27 cellular contexts compared by ENCODE assay signal in genomic region chr3:17846466-17846865, GRCh38.
DNase-seq lines count a peak whose midpoint lies in the region; ATAC-seq, FAIRE-seq and TF ChIP-seq lines count a peak whose summit lies in the region.
"Had no signal": no experiment of that assay in that cellular context is flagged by ENCODE, and none has a peak within 500 bp of the region (broad histone marks: within the 10 kb centered on the region; RNA-seq: fewer than 3 reads in every experiment).

No MANE protein-coding gene starts in this region.

- H3K9me3 Mint-ChIP-seq in activated naive CD4-positive, alpha-beta T cell treated with anti-CD3 and anti-CD28 coated beads, Interleukin-2, amount 50 U/mL, for 72 hours, result no peaks in the 10 kb centered on the region
- H3K9me3 Mint-ChIP-seq: brain; stimulated activated memory B cell treated with anti-CD40 and anti-IgM and Interleukin-4, amounts not matched to agents 10 μg/mL and 1 μg/mL and 100 μg/mL, for 72 hours had no signal

- H3K36me3 ChIP-seq in MG63 (no peaks in the 10 kb centered on the region), esophagus muscularis mucosa (no peaks in the 10 kb centered on the region)
- H3K36me3 ChIP-seq: heart right ventricle, upper lobe of right lung had no signal

- H3K9me3 ChIP-seq in MG63 (no peaks in the 10 kb centered on the region), esophagus muscularis mucosa (no peaks in the 10 kb centered on the region)
- H3K9me3 ChIP-seq: heart right ventricle, upper lobe of right lung had no signal

- no peaks in the 10 kb centered on the region for H3K36me3 Mint-ChIP-seq in activated naive CD4-positive, alpha-beta T cell treated with anti-CD3 and anti-CD28 coated beads, Interleukin-2, amount 50 U/mL, for 72 hours
- H3K36me3 Mint-ChIP-seq: brain; stimulated activated memory B cell treated with anti-CD40 and anti-IgM and Interleukin-4, amounts not matched to agents 10 μg/mL and 1 μg/mL and 100 μg/mL, for 72 hours had no signal

- H3K4me3 ChIP-seq in MG63, result no peak overlapping the region
- H3K4me3 ChIP-seq in fibroblast of the aortic adventitia (ENCODE audit: low read depth, low read length), result no peak overlapping the region
- H3K4me3 ChIP-seq in esophagus muscularis mucosa, result no peak overlapping the region
- H3K4me3 ChIP-seq: heart right ventricle, upper lobe of right lung had no signal

- H3K27me3 ChIP-seq in MG63 (no peaks in the 10 kb centered on the region), esophagus muscularis mucosa (no peaks in the 10 kb centered on the region)
- H3K27me3 ChIP-seq: heart right ventricle, upper lobe of right lung had no signal

- no peaks in the 10 kb centered on the region for H3K4me1 ChIP-seq in esophagus muscularis mucosa
- H3K4me1 ChIP-seq: heart right ventricle, upper lobe of right lung had no signal

- DNase-seq in ELR (ENCODE audit: low read depth) (peak; percentile 7), MG63 (peak; percentile 2), fibroblast of the aortic adventitia (ENCODE audit: low read depth) (peak; percentile 27), renal cortical epithelial cell (ENCODE audit: low read depth) (peak; percentile 27), HTR-8/SVneo (ENCODE audit: insufficient read length, low spot score) (no peak), esophagus muscularis mucosa (ENCODE audit: extremely low spot score) (no peak)
- DNase-seq in activated naive CD4-positive, alpha-beta T cell treated with anti-CD3 and anti-CD28 coated beads, Interleukin-2, amount 50 U/mL, for 72 hours (ENCODE audit: low spot score in 2 of 2), result no peak
- DNase-seq: activated CD4-positive, alpha-beta T cell treated with anti-CD3 and anti-CD28 coated beads for 4 hours; activated CD8-positive, alpha-beta memory T cell treated with anti-CD3 and anti-CD28 coated beads for 24 hours; activated gamma-delta T cell; activated T-cell treated with anti-CD3 and anti-CD28 coated beads, Interleukin-2, amount 50 U/mL, for 1 hour; Calu3; H7; heart right ventricle; Kasumi-1; left colon; NCI-H1048; NCI-H1694 treated with DMSO at 0.1 percent for 48 hours; NCI-H510A; stimulated activated CD4-positive, alpha-beta T cell treated with anti-CD3 and anti-CD28 coated beads, Interleukin-4, amount 100 ng/mL, for 4 hours; upper lobe of right lung had no signal

- no peak for FAIRE-seq in HTR-8/SVneo (lab: Jason Lieb, UNC)
- FAIRE-seq: HepG2 had no signal

- intact Hi-C loops in esophagus muscularis mucosa (cut with DNase I), result no loop called here

- H3K27ac Mint-ChIP-seq in activated naive CD4-positive, alpha-beta T cell treated with anti-CD3 and anti-CD28 coated beads, Interleukin-2, amount 50 U/mL, for 72 hours, result no peak overlapping the region
- H3K27ac Mint-ChIP-seq: brain; stimulated activated memory B cell treated with anti-CD40 and anti-IgM and Interleukin-4, amounts not matched to agents 10 μg/mL and 1 μg/mL and 100 μg/mL, for 72 hours had no signal

- H3K27ac ChIP-seq in esophagus muscularis mucosa (replicated peaks in 1 of 4), result no peak overlapping the region
- H3K27ac ChIP-seq: C4-2B, heart right ventricle, upper lobe of right lung had no signal

- TF ChIP-seq CTCF in fibroblast of the aortic adventitia (IDR thresholded peaks at IDR 0.05; ENCODE audit: insufficient read depth, low read length), result no peak
- no peak for TF ChIP-seq CTCF in esophagus muscularis mucosa (IDR thresholded peaks at IDR 0.05)

- no peak for TF ChIP-seq POLR2A in esophagus muscularis mucosa (IDR thresholded peaks at IDR 0.05; ENCODE audit: low read depth)

- no peak for TF ChIP-seq EP300 in esophagus muscularis mucosa (IDR thresholded peaks at IDR 0.05)

- WGBS in esophagus muscularis mucosa, result 57% methylated on average over 4 of the region's 4 CpGs

- ATAC-seq in activated naive CD4-positive, alpha-beta T cell treated with anti-CD3 and anti-CD28 coated beads, Interleukin-2, amount 50 U/mL, for 72 hours, result no peak
- ATAC-seq in activated CD4-positive, CD25-positive, alpha-beta regulatory T cell treated with anti-CD3 and anti-CD28 coated beads, Interleukin-2, amount 50 U/mL, for 24 hours, result no peak
- ATAC-seq: heart right ventricle; HepG2; left colon; sciatic nerve; stimulated activated memory B cell treated with anti-CD40 and anti-IgM and Interleukin-4, amounts not matched to agents 10 μg/mL and 1 μg/mL and 100 μg/mL, for 72 hours; upper lobe of right lung had no signal

Comparison
In these comparisons a context has a peak if more than half of its experiments do, and no peak if none do; other contexts are left out.
1. DNase-seq: peak in ELR (single experiment), MG63 (single experiment), fibroblast of the aortic adventitia (single experiment) and renal cortical epithelial cell (single experiment); none in HTR-8/SVneo (single experiment), esophagus muscularis mucosa (single experiment) and activated naive CD4-positive, alpha-beta T cell treated with anti-CD3 and anti-CD28 coated beads, Interleukin-2, amount 50 U/mL, for 72 hours (0 of 2).